ENCODE assay signal across 1 cellular context in genomic region chr6:33752139-33753015, GRCh38.
TF ChIP-seq lines count a peak whose summit lies in the region.

No MANE protein-coding gene starts in this region.

TF ChIP-seq in WTC11, 78 proteins besides CTCF, POLR2A, EP300 and RAD21 (continued from another document):
- TF ChIP-seq FOXP4 (CRISPR knock-in tag; IDR thresholded peaks at IDR 0.05) (no peak), NFYB (CRISPR knock-in tag; conservative IDR thresholded peaks at IDR 0.05; ENCODE audit: low read depth) (no peak), ZNF138 (CRISPR knock-in tag; conservative IDR thresholded peaks at IDR 0.05) (no peak), ZNF671 (CRISPR knock-in tag; IDR thresholded peaks at IDR 0.05) (no peak), ZNF512 (CRISPR knock-in tag; IDR thresholded peaks at IDR 0.05; ENCODE audit: borderline replicate concordance) (no peak)
